1 cellular context compared by ENCODE assay signal in the genomic region with DNA sequence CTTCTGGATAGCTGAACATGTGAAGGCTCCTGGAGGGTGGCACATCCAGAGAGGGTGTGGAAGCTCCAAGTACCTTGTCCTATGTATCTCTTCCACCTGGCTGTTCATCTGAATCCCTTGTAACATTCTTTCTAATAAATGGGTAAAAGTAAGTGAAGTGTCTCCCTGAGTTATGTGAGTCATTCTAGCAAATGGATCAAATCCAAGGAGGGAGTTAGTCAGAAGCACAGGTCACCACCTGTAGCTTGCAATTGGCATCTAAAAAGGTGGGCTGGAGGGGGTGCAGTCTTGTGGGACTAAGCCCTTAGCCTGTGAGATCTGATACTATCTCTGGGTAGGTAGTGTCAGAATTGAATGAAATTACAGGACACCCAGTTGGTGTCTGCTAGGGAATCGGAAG.
TF ChIP-seq lines count a peak whose summit lies in the region.

No MANE protein-coding gene starts in this region.

TF ChIP-seq in endothelial cell of umbilical vein, 7 proteins besides CTCF, POLR2A, EP300 and RAD21 (continued from another document):
- TF ChIP-seq GATA2 (IDR thresholded peaks at IDR 0.05; ENCODE audit: insufficient read depth, insufficient read length, low read depth, low read length) (no peak), JUN (IDR thresholded peaks at IDR 0.05; ENCODE audit: borderline replicate concordance, insufficient read depth, insufficient read length, low read depth) (peak; percentile 23), POLR2AphosphoS5 (IDR thresholded peaks at IDR 0.05; ENCODE audit: insufficient read depth, low read depth, low read length) (no peak), FOS (IDR thresholded peaks at IDR 0.05; ENCODE audit: borderline replicate concordance, insufficient read depth, low read length) (peak; percentile 67), MYC (IDR thresholded peaks at IDR 0.05; ENCODE audit: low read depth, low read length) (no peak)
